22 cellular contexts compared by ENCODE assay signal in the genomic region with DNA sequence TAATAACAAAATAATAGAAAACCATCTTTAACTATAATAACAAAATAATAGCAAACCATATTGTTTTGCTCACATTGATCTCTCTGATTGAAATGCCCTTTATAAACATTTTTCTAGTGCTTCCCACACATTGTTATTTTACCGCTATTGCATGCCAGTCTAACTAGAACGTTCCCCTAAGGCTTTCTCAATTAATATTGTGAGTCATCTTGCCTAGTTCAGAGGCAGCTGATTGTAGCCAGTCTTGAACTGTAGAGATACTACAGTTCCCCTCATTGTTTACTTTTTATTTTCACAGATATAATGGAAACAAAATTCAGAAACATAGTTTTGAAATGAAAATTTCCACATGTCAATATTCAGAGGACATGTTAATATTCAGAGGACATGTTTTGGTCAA.
DNase-seq lines count a peak whose midpoint lies in the region; ATAC-seq and TF ChIP-seq lines count a peak whose summit lies in the region.
"Had no signal": no experiment of that assay in that cellular context is flagged by ENCODE, and none has a peak within 500 bp of the region (broad histone marks: within the 10 kb centered on the region; RNA-seq: fewer than 3 reads in every experiment).

No MANE protein-coding gene starts in this region.

- H3K27me3 ChIP-seq in AG04450 (ENCODE audit: control insufficient read depth, insufficient read depth, low read length) = no peaks in the 10 kb centered on the region
- H3K27me3 ChIP-seq: esophagus squamous epithelium, neutrophil, Peyer's patch, vagina had no signal

- H3K27ac ChIP-seq in AG04450 (ENCODE audit: low read depth, low read length) = no peak overlapping the region
- H3K27ac ChIP-seq: esophagus squamous epithelium, neutrophil, Peyer's patch, vagina had no signal

- H3K27me3 Mint-ChIP-seq in stimulated activated naive CD8-positive, alpha-beta T cell treated with anti-CD3 and anti-CD28 coated beads, Interleukin-15, amount 100 ng/mL, for 72 hours = no peaks in the 10 kb centered on the region
- H3K27me3 Mint-ChIP-seq: activated CD4-positive, alpha-beta T cell treated with anti-CD3 and anti-CD28 coated beads for 36 hours; activated naive CD8-positive, alpha-beta T cell; B cell; stimulated activated naive CD8-positive, alpha-beta T cell treated with anti-CD3 and anti-CD28 coated beads, Interleukin-15, Interleukin-2, amounts not matched to agents 100 ng/mL and 50 ng/mL, for 24 hours had no signal

- no peaks in the 10 kb centered on the region for H3K9me3 Mint-ChIP-seq in stimulated activated naive CD8-positive, alpha-beta T cell treated with anti-CD3 and anti-CD28 coated beads, Interleukin-15, amount 100 ng/mL, for 72 hours
- H3K9me3 Mint-ChIP-seq: stimulated activated naive CD8-positive, alpha-beta T cell treated with anti-CD3 and anti-CD28 coated beads, Interleukin-15, Interleukin-2, amounts not matched to agents 100 ng/mL and 50 ng/mL, for 24 hours; T-helper 2 cell treated with Interferon-gamma antibody and Interleukin-4, amounts not matched to agents 5 μg/mL and 100 μg/mL, for 36 hours had no signal

- CTCF ChIA-PET in AG04450 (lab: Charles Lee) = interaction anchor here (4.6 kb wide), 1 partner anchor 358 kb away, joined by 47 read pairs; no protein-coding TSS in a partner anchor

- no peaks in the 10 kb centered on the region for H3K9me3 ChIP-seq in AG04450 (ENCODE audit: control insufficient read depth, insufficient read depth, low read length)
- H3K9me3 ChIP-seq: esophagus squamous epithelium, neutrophil, Peyer's patch, vagina had no signal

- ATAC-seq in HG03432 (IDR thresholded peaks at IDR 0.05; ENCODE audit: unreplicated experiment) = peak; percentile 46
- ATAC-seq in stimulated activated naive CD8-positive, alpha-beta T cell treated with anti-CD3 and anti-CD28 coated beads, Interleukin-15, amount 100 ng/mL, for 72 hours = no peak
- ATAC-seq in GM18858 (IDR thresholded peaks at IDR 0.05; ENCODE audit: unreplicated experiment) = no peak
- ATAC-seq: activated CD4-positive, alpha-beta T cell treated with anti-CD3 and anti-CD28 coated beads for 36 hours had no signal

- H3K4me3 ChIP-seq in AG04450 (ENCODE audit: low read depth, low read length) = no peak overlapping the region
- H3K4me3 ChIP-seq: esophagus squamous epithelium, Peyer's patch, vagina had no signal

- intact Hi-C loops in posterior cingulate gyrus (cut with DNase I) = no loop called here

- H3K4me1 Mint-ChIP-seq in stimulated activated naive CD8-positive, alpha-beta T cell treated with anti-CD3 and anti-CD28 coated beads, Interleukin-15, amount 100 ng/mL, for 72 hours = no peaks in the 10 kb centered on the region
- H3K4me1 Mint-ChIP-seq: activated CD4-positive, alpha-beta T cell treated with anti-CD3 and anti-CD28 coated beads for 36 hours; B cell had no signal

- no peak overlapping the region for H3K27ac Mint-ChIP-seq in stimulated activated naive CD8-positive, alpha-beta T cell treated with anti-CD3 and anti-CD28 coated beads, Interleukin-15, amount 100 ng/mL, for 72 hours
- H3K27ac Mint-ChIP-seq: activated CD4-positive, alpha-beta T cell treated with anti-CD3 and anti-CD28 coated beads for 36 hours; activated naive CD8-positive, alpha-beta T cell; B cell; stimulated activated naive CD8-positive, alpha-beta T cell treated with anti-CD3 and anti-CD28 coated beads, Interleukin-15, Interleukin-2, amounts not matched to agents 100 ng/mL and 50 ng/mL, for 24 hours; T-helper 2 cell treated with Interferon-gamma antibody and Interleukin-4, amounts not matched to agents 5 μg/mL and 100 μg/mL, for 36 hours had no signal

- POLR2A ChIA-PET in AG04450 (lab: Yijun Ruan, JAX) = no interaction called here

- H3K4me3 Mint-ChIP-seq in stimulated activated naive CD8-positive, alpha-beta T cell treated with anti-CD3 and anti-CD28 coated beads, Interleukin-15, amount 100 ng/mL, for 72 hours = no peak overlapping the region
- H3K4me3 Mint-ChIP-seq: activated CD4-positive, alpha-beta T cell treated with anti-CD3 and anti-CD28 coated beads for 36 hours; activated naive CD8-positive, alpha-beta T cell; B cell; stimulated activated naive CD8-positive, alpha-beta T cell treated with anti-CD3 and anti-CD28 coated beads, Interleukin-15, Interleukin-2, amounts not matched to agents 100 ng/mL and 50 ng/mL, for 24 hours; T-helper 2 cell treated with Interferon-gamma antibody and Interleukin-4, amounts not matched to agents 5 μg/mL and 100 μg/mL, for 36 hours had no signal

- no peak for TF ChIP-seq CTCF in AG04450 (IDR thresholded peaks at IDR 0.05; ENCODE audit: low read depth, low read length)

- peak; percentile 13 for DNase-seq in AG04450 (ENCODE audit: low read depth, low spot score)
- DNase-seq in astrocyte of the hippocampus (ENCODE audit: low read depth, low spot score) = peak; percentile 30
- peak; percentile 72 for DNase-seq in iris pigment epithelial cell (ENCODE audit: low read depth)
- no peak for DNase-seq in SIG-M5 treated with dmso at 0.1 percent for 504 hours (lab: John Stamatoyannopoulos, UW; ENCODE audit: unreplicated experiment)
- no peak for DNase-seq in posterior cingulate gyrus
- no peak for DNase-seq in stimulated activated naive CD8-positive, alpha-beta T cell treated with anti-CD3 and anti-CD28 coated beads, Interleukin-15, amount 100 ng/mL, for 72 hours
- DNase-seq: activated CD4-positive, alpha-beta T cell treated with anti-CD3 and anti-CD28 coated beads for 36 hours; activated T-cell treated with anti-CD3 and anti-CD28 coated beads for 4 hours; esophagus squamous epithelium; GOT3; Kasumi-1; mesendoderm; NCI-H510A treated with DMSO at 0.1 percent for 48 hours; Peyer's patch had no signal

Comparison
In these comparisons a context has a peak if more than half of its experiments do, and no peak if none do; other contexts are left out.
1. DNase-seq: peak in AG04450 (single experiment), astrocyte of the hippocampus (single experiment) and iris pigment epithelial cell (single experiment); none in SIG-M5 treated with dmso at 0.1 percent for 504 hours (single experiment), posterior cingulate gyrus (0 of 10) and stimulated activated naive CD8-positive, alpha-beta T cell treated with anti-CD3 and anti-CD28 coated beads, Interleukin-15, amount 100 ng/mL, for 72 hours (0 of 2).